ENCODE assay signal across 32 cellular contexts in genomic region chr9:36730414-36730813, GRCh38.
"Had no signal": no experiment of that assay in that cellular context is flagged by ENCODE, and none has a peak within 500 bp of the region (broad histone marks: within the 10 kb centered on the region; RNA-seq: fewer than 3 reads in every experiment).

No MANE protein-coding gene starts in this region.

- H3K4me3 Mint-ChIP-seq: activated CD4-positive, alpha-beta memory T cell treated with anti-CD3 and anti-CD28 coated beads, Interleukin-2, amount 10 ng/mL, durations not matched to agents 7 days and 5 days; activated CD4-positive, alpha-beta T cell treated with anti-CD3 and anti-CD28 coated beads, Interleukin-2, amount 10 ng/mL, durations not matched to agents 7 days and 5 days; activated naive CD4-positive, alpha-beta T cell treated with anti-CD3 and anti-CD28 coated beads, Interleukin-2, amount 10 ng/mL, durations not matched to agents 7 days and 5 days; activated naive CD8-positive, alpha-beta T cell treated with anti-CD3 and anti-CD28 coated beads, Interleukin-2, amount 10 ng/mL, durations not matched to agents 7 days and 5 days; activated T-cell treated with anti-CD3 and anti-CD28 coated beads, Interleukin-2, amount 50 U/mL, for 24 hours; activated T-cell treated with anti-CD3 and anti-CD28 coated beads, Interleukin-2, amount 50 U/mL, for 72 hours; brain; central memory CD8-positive, alpha-beta T cell; effector memory CD8-positive, alpha-beta T cell had no signal

- H3K9me3 ChIP-seq: ascending aorta, breast epithelium, gastrocnemius medialis had no signal

- H3K27ac Mint-ChIP-seq: activated CD4-positive, alpha-beta memory T cell treated with anti-CD3 and anti-CD28 coated beads, Interleukin-2, amount 10 ng/mL, durations not matched to agents 7 days and 5 days; activated CD4-positive, alpha-beta T cell treated with anti-CD3 and anti-CD28 coated beads, Interleukin-2, amount 10 ng/mL, durations not matched to agents 7 days and 5 days; activated naive CD4-positive, alpha-beta T cell treated with anti-CD3 and anti-CD28 coated beads, Interleukin-2, amount 10 ng/mL, durations not matched to agents 7 days and 5 days; activated naive CD4-positive, alpha-beta T cell treated with anti-CD3 and anti-CD28 coated beads, Interleukin-2, amount 50 U/mL, for 72 hours; activated naive CD8-positive, alpha-beta T cell treated with anti-CD3 and anti-CD28 coated beads, Interleukin-2, amount 10 ng/mL, durations not matched to agents 7 days and 5 days; activated T-cell treated with anti-CD3 and anti-CD28 coated beads, Interleukin-2, amount 50 U/mL, for 24 hours; activated T-cell treated with anti-CD3 and anti-CD28 coated beads, Interleukin-2, amount 50 U/mL, for 72 hours; brain; effector memory CD8-positive, alpha-beta T cell had no signal

- FAIRE-seq: colon had no signal

- H3K4me1 ChIP-seq: ascending aorta, breast epithelium, esophagus muscularis mucosa, foreskin keratinocyte, gastrocnemius medialis, heart left ventricle had no signal

- H3K27me3 ChIP-seq: ascending aorta, breast epithelium, cardiac muscle cell, gastrocnemius medialis had no signal

- H3K4me1 Mint-ChIP-seq: activated naive CD4-positive, alpha-beta T cell treated with anti-CD3 and anti-CD28 coated beads, Interleukin-2, amount 10 ng/mL, durations not matched to agents 7 days and 5 days; central memory CD8-positive, alpha-beta T cell had no signal

- ATAC-seq: activated naive CD4-positive, alpha-beta T cell treated with anti-CD3 and anti-CD28 coated beads, Interleukin-2, amount 50 U/mL, for 72 hours; activated T-cell treated with anti-CD3 and anti-CD28 coated beads, Interleukin-2, amount 50 U/mL, for 72 hours; effector memory CD8-positive, alpha-beta T cell; foreskin keratinocyte; gastrocnemius medialis; heart left ventricle had no signal

- H3K9me3 Mint-ChIP-seq: activated CD4-positive, alpha-beta memory T cell treated with anti-CD3 and anti-CD28 coated beads, Interleukin-2, amount 10 ng/mL, durations not matched to agents 7 days and 5 days; activated CD4-positive, alpha-beta T cell treated with anti-CD3 and anti-CD28 coated beads, Interleukin-2, amount 10 ng/mL, durations not matched to agents 7 days and 5 days; activated naive CD4-positive, alpha-beta T cell treated with anti-CD3 and anti-CD28 coated beads, Interleukin-2, amount 10 ng/mL, durations not matched to agents 7 days and 5 days; activated naive CD4-positive, alpha-beta T cell treated with anti-CD3 and anti-CD28 coated beads, Interleukin-2, amount 50 U/mL, for 72 hours; activated naive CD8-positive, alpha-beta T cell treated with anti-CD3 and anti-CD28 coated beads, Interleukin-2, amount 10 ng/mL, durations not matched to agents 7 days and 5 days; activated T-cell treated with anti-CD3 and anti-CD28 coated beads, Interleukin-2, amount 50 U/mL, for 24 hours; activated T-cell treated with anti-CD3 and anti-CD28 coated beads, Interleukin-2, amount 50 U/mL, for 72 hours; central memory CD8-positive, alpha-beta T cell; effector memory CD8-positive, alpha-beta T cell had no signal

- H3K27me3 Mint-ChIP-seq: activated CD4-positive, alpha-beta memory T cell treated with anti-CD3 and anti-CD28 coated beads, Interleukin-2, amount 10 ng/mL, durations not matched to agents 7 days and 5 days; activated CD4-positive, alpha-beta T cell treated with anti-CD3 and anti-CD28 coated beads, Interleukin-2, amount 10 ng/mL, durations not matched to agents 7 days and 5 days; activated naive CD4-positive, alpha-beta T cell treated with anti-CD3 and anti-CD28 coated beads, Interleukin-2, amount 10 ng/mL, durations not matched to agents 7 days and 5 days; activated naive CD8-positive, alpha-beta T cell treated with anti-CD3 and anti-CD28 coated beads, Interleukin-2, amount 10 ng/mL, durations not matched to agents 7 days and 5 days; activated T-cell treated with anti-CD3 and anti-CD28 coated beads, Interleukin-2, amount 50 U/mL, for 24 hours; central memory CD8-positive, alpha-beta T cell; effector memory CD8-positive, alpha-beta T cell had no signal

- DNase-seq: activated CD4-positive, alpha-beta memory T cell treated with anti-CD3 and anti-CD28 coated beads, Interleukin-2, amount 10 ng/mL, durations not matched to agents 7 days and 5 days; activated CD4-positive, alpha-beta T cell treated with anti-CD3 and anti-CD28 coated beads for 1 hour; activated CD4-positive, alpha-beta T cell treated with anti-CD3 and anti-CD28 coated beads for 4 hours; activated CD4-positive, alpha-beta T cell treated with anti-CD3 and anti-CD28 coated beads, Interleukin-2, amount 10 ng/mL, durations not matched to agents 7 days and 5 days; activated CD4-positive, alpha-beta T cell treated with anti-CD3 and anti-CD28 coated beads, Interleukin-2, amount 50 U/mL, for 4 hours; activated CD4-positive, CD25-positive, alpha-beta regulatory T cell; activated CD8-positive, alpha-beta memory T cell treated with anti-CD3 and anti-CD28 coated beads, Interleukin-2, amount 50 U/mL, for 48 hours; activated gamma-delta T cell; activated naive CD4-positive, alpha-beta T cell; activated naive CD4-positive, alpha-beta T cell treated with anti-CD3 and anti-CD28 coated beads, Interleukin-2, amount 10 ng/mL, durations not matched to agents 7 days and 5 days; activated naive CD8-positive, alpha-beta T cell treated with anti-CD3 and anti-CD28 coated beads, Interleukin-2, amount 10 ng/mL, durations not matched to agents 7 days and 5 days; activated T-cell treated with anti-CD3 and anti-CD28 coated beads for 4 hours; activated T-cell treated with anti-CD3 and anti-CD28 coated beads, Interleukin-2, amount 50 U/mL, for 24 hours; activated T-cell treated with anti-CD3 and anti-CD28 coated beads, Interleukin-2, amount 50 U/mL, for 72 hours; cortex of kidney; dermis blood vessel endothelial cell; effector CD4-positive, alpha-beta T cell; effector memory CD8-positive, alpha-beta T cell; erythroblast; foreskin keratinocyte; gastrocnemius medialis; glutamatergic neuron; heart left ventricle; T-helper 2 cell had no signal

- H3K4me3 ChIP-seq: ascending aorta, breast epithelium, cardiac muscle cell, esophagus muscularis mucosa, gastrocnemius medialis, heart left ventricle had no signal

- H3K36me3 ChIP-seq: ascending aorta, breast epithelium, cardiac muscle cell, esophagus muscularis mucosa, gastrocnemius medialis, heart left ventricle had no signal

- H3K36me3 Mint-ChIP-seq: activated naive CD4-positive, alpha-beta T cell treated with anti-CD3 and anti-CD28 coated beads, Interleukin-2, amount 10 ng/mL, durations not matched to agents 7 days and 5 days; activated naive CD4-positive, alpha-beta T cell treated with anti-CD3 and anti-CD28 coated beads, Interleukin-2, amount 50 U/mL, for 72 hours; activated naive CD8-positive, alpha-beta T cell treated with anti-CD3 and anti-CD28 coated beads, Interleukin-2, amount 10 ng/mL, durations not matched to agents 7 days and 5 days; brain had no signal

- H3K27ac ChIP-seq: ascending aorta, breast epithelium, cardiac muscle cell, esophagus muscularis mucosa, foreskin keratinocyte, gastrocnemius medialis, heart left ventricle had no signal
